ENCODE assay signal across 18 cellular contexts in the genomic region with DNA sequence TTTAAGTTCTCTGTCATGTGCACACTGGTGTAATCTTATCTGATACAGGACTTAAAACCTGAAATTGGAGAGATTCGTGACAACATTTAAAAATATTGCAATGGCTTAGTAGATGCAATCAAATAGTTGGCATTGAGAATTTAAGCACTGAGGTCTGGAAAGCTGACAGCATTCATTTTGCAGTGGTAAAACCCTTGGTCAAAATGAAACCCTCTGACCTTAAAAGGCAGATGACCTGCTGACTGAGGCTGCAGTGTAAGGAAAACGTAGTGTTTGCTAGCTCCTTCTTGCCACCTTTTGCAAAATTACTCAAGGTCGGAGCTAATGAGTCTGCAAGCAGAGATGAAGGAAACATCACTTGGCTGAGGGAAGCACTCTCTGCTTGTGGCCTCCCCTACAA.
A peak's percentile ranks its signal among the peaks of the same experiment; 100 is the strongest.
DNase-seq lines count a peak whose midpoint lies in the region; ATAC-seq and TF ChIP-seq lines count a peak whose summit lies in the region.
"Had no signal": no experiment of that assay in that cellular context is flagged by ENCODE, and none has a peak within 500 bp of the region (broad histone marks: within the 10 kb centered on the region; RNA-seq: fewer than 3 reads in every experiment).

No MANE protein-coding gene starts in this region.

- ATAC-seq in GM18520 (IDR thresholded peaks at IDR 0.05; ENCODE audit: unreplicated experiment): peak; percentile 77
- ATAC-seq in GM21529 (IDR thresholded peaks at IDR 0.05; ENCODE audit: unreplicated experiment): peak; percentile 81
- ATAC-seq in HG03108 (IDR thresholded peaks at IDR 0.05; ENCODE audit: unreplicated experiment): peak; percentile 86
- ATAC-seq in HG03521 (IDR thresholded peaks at IDR 0.05; ENCODE audit: unreplicated experiment): no peak
- ATAC-seq: HepG2; left lung; Panc1; stimulated activated effector memory CD8-positive, alpha-beta T cell treated with anti-CD3 and anti-CD28 coated beads, Interleukin-12 subunit alpha, Interleukin-12 subunit beta, amount 100 ng/mL, for 72 hours had no signal

- H3K4me3 ChIP-seq in fibroblast of the aortic adventitia (ENCODE audit: low read depth, low read length): no peak overlapping the region
- H3K4me3 ChIP-seq: adrenal gland, left lung, SK-N-MC, testis had no signal

- TF ChIP-seq CTCF in fibroblast of the aortic adventitia (IDR thresholded peaks at IDR 0.05; ENCODE audit: insufficient read depth, low read length): no peak

- peak; percentile 36 for DNase-seq in fibroblast of the aortic adventitia (ENCODE audit: low read depth)
- DNase-seq in NCI-H146 treated with DMSO at 0.1 percent for 48 hours (lab: John Stamatoyannopoulos, UW; ENCODE audit: unreplicated experiment): no peak
- no peak for DNase-seq in DMS153 (lab: John Stamatoyannopoulos, UW)
- DNase-seq in kidney glomerular epithelial cell (lab: John Stamatoyannopoulos, UW): no peak
- DNase-seq: adrenal gland, EL, left lung, NCI-H146, NCI-H226, testis had no signal
